Comparison of ENCODE assay signal across 11 cellular contexts in the genomic region with DNA sequence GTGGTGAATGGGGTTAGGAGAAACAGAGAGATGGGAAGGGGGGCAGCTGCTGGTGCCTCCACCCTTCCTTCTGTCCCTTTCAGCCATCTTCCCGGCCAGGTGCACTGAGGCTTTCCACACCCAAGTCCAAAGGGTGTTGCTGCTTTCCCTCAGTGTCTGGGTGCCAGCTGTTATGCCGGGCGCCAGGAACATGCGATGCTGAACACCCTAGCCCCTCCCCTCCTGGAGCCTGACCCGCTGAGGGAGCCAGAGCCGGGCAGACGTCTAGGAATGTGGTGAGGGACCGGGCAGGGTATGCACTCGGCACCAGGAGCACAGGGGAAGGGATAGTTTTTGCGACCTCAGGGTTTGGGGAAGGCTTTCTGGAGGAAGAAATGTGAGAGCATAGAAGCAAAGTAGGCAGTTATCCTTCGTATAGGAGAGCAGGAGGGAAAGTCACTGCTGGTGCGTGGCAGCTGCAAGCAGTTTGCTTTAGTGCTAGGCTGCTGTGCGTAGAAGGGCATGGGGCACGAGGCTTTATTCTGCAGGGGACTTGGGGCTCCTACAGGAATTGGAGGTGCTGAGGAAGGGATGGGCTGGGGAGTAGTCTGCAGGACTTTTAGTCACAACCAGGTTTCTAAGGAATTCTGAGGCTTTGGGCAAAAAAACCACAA.
DNase-seq lines count a peak whose midpoint lies in the region; ATAC-seq and TF ChIP-seq lines count a peak whose summit lies in the region.
"Had no signal": no experiment of that assay in that cellular context is flagged by ENCODE, and none has a peak within 500 bp of the region (broad histone marks: within the 10 kb centered on the region; RNA-seq: fewer than 3 reads in every experiment).

No MANE protein-coding gene starts in this region.

- H3K9me3 ChIP-seq in right lobe of liver, result no peaks in the 10 kb centered on the region

- TF ChIP-seq CTCF in foreskin keratinocyte (conservative IDR thresholded peaks at IDR 0.05), result no peak
- TF ChIP-seq CTCF in right lobe of liver (IDR thresholded peaks at IDR 0.05), result no peak

- no peaks in the 10 kb centered on the region for H3K9me3 Mint-ChIP-seq in stimulated activated naive B cell treated with anti-CD40 and anti-IgM and Interleukin-4, amounts not matched to agents 10 μg/mL and 1 μg/mL and 100 μg/mL, for 72 hours

- H3K4me1 Mint-ChIP-seq in stimulated activated naive B cell treated with anti-CD40 and anti-IgM and Interleukin-4, amounts not matched to agents 10 μg/mL and 1 μg/mL and 100 μg/mL, for 72 hours, result no peaks in the 10 kb centered on the region

- intact Hi-C loops in right lobe of liver (cut with DNase I), result no loop called here

- H3K4me3 ChIP-seq in skin epidermis (peak overlapping the region in 4 of 7 experiments; percentile 4 to 44 (median 14)), right lobe of liver (no peak overlapping the region)

- DNase-seq in NCI-H82 (lab: John Stamatoyannopoulos, UW) (peak; percentile 66), NCI-H82 treated with DMSO at 0.1 percent for 48 hours (lab: John Stamatoyannopoulos, UW; ENCODE audit: unreplicated experiment) (no peak), NCI-H446 treated with DMSO at 0.1 percent for 48 hours (lab: John Stamatoyannopoulos, UW) (peak; percentile 20), foreskin keratinocyte (no peak), right lobe of liver (no peak)
- DNase-seq in stimulated activated naive B cell treated with anti-CD40 and anti-IgM and Interleukin-4, amounts not matched to agents 10 μg/mL and 1 μg/mL and 100 μg/mL, for 72 hours, result no peak
- no peak for DNase-seq in stimulated activated CD4-positive, alpha-beta T cell treated with anti-CD3 and anti-CD28 coated beads, Interleukin-4, amount 100 ng/mL, for 1 hour
- DNase-seq: kidney glomerular epithelial cell; occipital lobe; stimulated activated CD4-positive, alpha-beta T cell treated with anti-CD3 and anti-CD28 coated beads, Interleukin-2, amount 100 ng/mL, for 24 hours had no signal

- H3K27me3 Mint-ChIP-seq in stimulated activated naive B cell treated with anti-CD40 and anti-IgM and Interleukin-4, amounts not matched to agents 10 μg/mL and 1 μg/mL and 100 μg/mL, for 72 hours, result peaks cover 0 to 9% of the 10 kb centered on the region in 2 donors

- 40% methylated on average over 7 of the region's 14 CpGs for WGBS in right lobe of liver (ENCODE audit: insufficient coverage, low coverage, low lambda C conversion rate, missing lambda C conversion rate)

- H3K36me3 Mint-ChIP-seq in stimulated activated naive B cell treated with anti-CD40 and anti-IgM and Interleukin-4, amounts not matched to agents 10 μg/mL and 1 μg/mL and 100 μg/mL, for 72 hours, result no peaks in the 10 kb centered on the region

- TF ChIP-seq POLR2A in right lobe of liver (IDR thresholded peaks at IDR 0.05), result no peak

- no peak overlapping the region for H3K27ac ChIP-seq in foreskin keratinocyte
- H3K27ac ChIP-seq in skin epidermis, result peak overlapping the region in 2 of 21 experiments; percentile 26 to 83
- H3K27ac ChIP-seq in right lobe of liver, result no peak overlapping the region

- no peaks in the 10 kb centered on the region for H3K36me3 ChIP-seq in right lobe of liver

- no peaks in the 10 kb centered on the region for H3K4me1 ChIP-seq in foreskin keratinocyte
- H3K4me1 ChIP-seq in right lobe of liver, result no peaks in the 10 kb centered on the region

- H3K27me3 ChIP-seq in foreskin keratinocyte (peaks cover 4% of the 10 kb centered on the region), right lobe of liver (no peaks in the 10 kb centered on the region)

- ATAC-seq in foreskin keratinocyte (peak; percentile 10), right lobe of liver (no peak)
- ATAC-seq in stimulated activated naive B cell treated with anti-CD40 and anti-IgM and Interleukin-4, amounts not matched to agents 10 μg/mL and 1 μg/mL and 100 μg/mL, for 72 hours (replicated peaks), result no peak

- H3K4me3 Mint-ChIP-seq in stimulated activated naive B cell treated with anti-CD40 and anti-IgM and Interleukin-4, amounts not matched to agents 10 μg/mL and 1 μg/mL and 100 μg/mL, for 72 hours, result peak overlapping the region in 1 of 2 donors; percentile 47

- no peak overlapping the region for H3K27ac Mint-ChIP-seq in stimulated activated naive B cell treated with anti-CD40 and anti-IgM and Interleukin-4, amounts not matched to agents 10 μg/mL and 1 μg/mL and 100 μg/mL, for 72 hours

Comparison
In these comparisons a context has a peak if more than half of its experiments do, and no peak if none do; other contexts are left out.
1. DNase-seq: peak in NCI-H82 (single experiment) and NCI-H446 treated with DMSO at 0.1 percent for 48 hours (single experiment); none in NCI-H82 treated with DMSO at 0.1 percent for 48 hours (single experiment), foreskin keratinocyte (0 of 2), stimulated activated naive B cell treated with anti-CD40 and anti-IgM and Interleukin-4, amounts not matched to agents 10 μg/mL and 1 μg/mL and 100 μg/mL, for 72 hours (single experiment), stimulated activated CD4-positive, alpha-beta T cell treated with anti-CD3 and anti-CD28 coated beads, Interleukin-4, amount 100 ng/mL, for 1 hour (single experiment) and right lobe of liver (0 of 3).
2. H3K4me3 ChIP-seq: peak in skin epidermis (4 of 7); none in right lobe of liver (0 of 3).